In genomic region chr3:58143417-58144055, GRCh38 we compare ENCODE assay signal across 1 cellular context.
TF ChIP-seq lines count a peak whose summit lies in the region.

No MANE protein-coding gene starts in this region.

TF ChIP-seq in HepG2, 621 proteins besides CTCF, POLR2A, EP300 and RAD21 (continued from another document and continues in another):
- TF ChIP-seq SIN3A (IDR thresholded peaks at IDR 0.05; ENCODE audit: borderline replicate concordance, low read depth, low read length) = no peak
- TF ChIP-seq EZH2 (conservative IDR thresholded peaks at IDR 0.05; ENCODE audit: low read depth, low read length) = no peak
- no peak for TF ChIP-seq CCDC6 (CRISPR knock-in tag; IDR thresholded peaks at IDR 0.05)
- no peak for TF ChIP-seq SMARCE1 (IDR thresholded peaks at IDR 0.05; ENCODE audit: borderline replicate concordance)
- TF ChIP-seq ARID5B (CRISPR knock-in tag; IDR thresholded peaks at IDR 0.05) = peak; percentile 61
- no peak for TF ChIP-seq ARHGAP35 (CRISPR knock-in tag; IDR thresholded peaks at IDR 0.05; ENCODE audit: borderline replicate concordance)
- no peak for TF ChIP-seq YY1 (IDR thresholded peaks at IDR 0.05; ENCODE audit: insufficient read depth, insufficient replicate concordance, low read depth, low read length)
- TF ChIP-seq ATF7 (IDR thresholded peaks at IDR 0.05) = no peak
- no peak for TF ChIP-seq ATF7 (CRISPR knock-in tag; IDR thresholded peaks at IDR 0.05)
- TF ChIP-seq ZNF660 (CRISPR knock-in tag; IDR thresholded peaks at IDR 0.05; ENCODE audit: borderline replicate concordance, low read depth) = no peak
- no peak for TF ChIP-seq U2AF1 (optimal IDR thresholded peaks at IDR 0.05; ENCODE audit: low read depth, low read length)
- TF ChIP-seq ZNF260 (CRISPR knock-in tag; IDR thresholded peaks at IDR 0.05; ENCODE audit: borderline replicate concordance, low read depth) = no peak
- no peak for TF ChIP-seq SETDB1 (CRISPR knock-in tag; IDR thresholded peaks at IDR 0.05; ENCODE audit: borderline replicate concordance)
- TF ChIP-seq PHB2 (IDR thresholded peaks at IDR 0.05; ENCODE audit: partially characterized antibody) = no peak
- TF ChIP-seq GMEB2 (CRISPR knock-in tag; IDR thresholded peaks at IDR 0.05; ENCODE audit: low read depth) = no peak
- TF ChIP-seq FOXO1 (CRISPR knock-in tag; IDR thresholded peaks at IDR 0.05) = peak; percentile 57; the same call in 1 of the 2 replicates
- TF ChIP-seq DR1 (CRISPR knock-in tag; IDR thresholded peaks at IDR 0.05) = no peak
- TF ChIP-seq MYC (CRISPR knock-in tag; IDR thresholded peaks at IDR 0.05; ENCODE audit: borderline replicate concordance) = no peak; the same call in 1 of the 2 replicates
- TF ChIP-seq SKI (IDR thresholded peaks at IDR 0.05; ENCODE audit: partially characterized antibody) = peak; percentile 53
- no peak for TF ChIP-seq ATF6 (CRISPR knock-in tag; conservative IDR thresholded peaks at IDR 0.05)
- no peak for TF ChIP-seq ZNF619 (CRISPR knock-in tag; IDR thresholded peaks at IDR 0.05)
- TF ChIP-seq ZNF605 (CRISPR knock-in tag; IDR thresholded peaks at IDR 0.05) = no peak
- no peak for TF ChIP-seq IRF9 (CRISPR knock-in tag; IDR thresholded peaks at IDR 0.05; ENCODE audit: borderline replicate concordance)
- no peak for TF ChIP-seq ZNF431 (CRISPR knock-in tag; IDR thresholded peaks at IDR 0.05; ENCODE audit: borderline replicate concordance, low read depth)
- TF ChIP-seq SMAD9 (CRISPR knock-in tag; IDR thresholded peaks at IDR 0.05) = no peak
- TF ChIP-seq RELA (CRISPR knock-in tag; IDR thresholded peaks at IDR 0.05) = peak; percentile 82; the same call in 1 of the 2 replicates
- TF ChIP-seq ATM (IDR thresholded peaks at IDR 0.05; ENCODE audit: borderline replicate concordance) = no peak
- peak; percentile 71 for TF ChIP-seq FOXK2 (IDR thresholded peaks at IDR 0.05)
- TF ChIP-seq ZNF44 (CRISPR knock-in tag; IDR thresholded peaks at IDR 0.05) = no peak
- TF ChIP-seq SP140L (CRISPR knock-in tag; IDR thresholded peaks at IDR 0.05; ENCODE audit: borderline replicate concordance) = no peak
- no peak for TF ChIP-seq ZFP41 (CRISPR knock-in tag; IDR thresholded peaks at IDR 0.05; ENCODE audit: borderline replicate concordance)
- no peak for TF ChIP-seq ZNF768 (CRISPR knock-in tag; IDR thresholded peaks at IDR 0.05)
- TF ChIP-seq RXRA (CRISPR knock-in tag; IDR thresholded peaks at IDR 0.05) = peak; percentile 93
- no peak for TF ChIP-seq ZNF670 (CRISPR knock-in tag; IDR thresholded peaks at IDR 0.05; ENCODE audit: borderline replicate concordance)
- no peak for TF ChIP-seq PRPF4 (IDR thresholded peaks at IDR 0.05; ENCODE audit: low read depth, low read length, poor library complexity, severe bottlenecking)
- no peak for TF ChIP-seq MLXIP (CRISPR knock-in tag; IDR thresholded peaks at IDR 0.05; ENCODE audit: borderline replicate concordance)
- no peak for TF ChIP-seq ZNF503 (CRISPR knock-in tag; IDR thresholded peaks at IDR 0.05)
- no peak for TF ChIP-seq DPF2 (CRISPR knock-in tag; IDR thresholded peaks at IDR 0.05; ENCODE audit: borderline replicate concordance, low read depth)
- no peak for TF ChIP-seq MNT (IDR thresholded peaks at IDR 0.05)
- TF ChIP-seq ZNF224 (CRISPR knock-in tag; IDR thresholded peaks at IDR 0.05) = no peak
- TF ChIP-seq HOXA7 (CRISPR knock-in tag; IDR thresholded peaks at IDR 0.05) = no peak
- no peak for TF ChIP-seq SAFB2 (CRISPR knock-in tag; IDR thresholded peaks at IDR 0.05; ENCODE audit: borderline replicate concordance, low read depth)
- TF ChIP-seq HMGXB3 (CRISPR knock-in tag; IDR thresholded peaks at IDR 0.05; ENCODE audit: borderline replicate concordance) = no peak
